ENCODE assay signal across 11 cellular contexts in genomic region chr7:133633055-133633454, GRCh38.
A peak's percentile ranks its signal among the peaks of the same experiment; 100 is the strongest.
DNase-seq lines count a peak whose midpoint lies in the region; TF ChIP-seq lines count a peak whose summit lies in the region.
"Had no signal": no experiment of that assay in that cellular context is flagged by ENCODE, and none has a peak within 500 bp of the region (broad histone marks: within the 10 kb centered on the region; RNA-seq: fewer than 3 reads in every experiment).

No MANE protein-coding gene starts in this region.

- no peak for TF ChIP-seq POLR2A in breast epithelium (IDR thresholded peaks at IDR 0.05)

- DNase-seq in MCF 10A (ENCODE audit: unreplicated experiment) (peak; percentile 62), breast epithelium (ENCODE audit: low spot score in 2 of 2) (no peak), RPMI7951 (ENCODE audit: low read depth) (peak; percentile 13), fibroblast of lung (ENCODE audit: low read depth in 2 of 2) (peak; percentile 32 to 55), COLO829 (ENCODE audit: low spot score) (no peak), posterior cingulate gyrus (no peak), germinal center (ENCODE audit: low spot score) (no peak), mesenteric fat pad (ENCODE audit: low spot score) (no peak)
- DNase-seq: islet precursor cell, NCI-H82, nephron progenitor cell had no signal

- peaks cover 14% of the 10 kb centered on the region for H3K4me1 Mint-ChIP-seq in MCF 10A (ENCODE audit: insufficient read depth, unreplicated experiment)
- H3K4me1 Mint-ChIP-seq: nephron progenitor cell had no signal

- POLR2A ChIA-PET in MCF 10A (lab: Yijun Ruan, JAX), result interaction anchor here (0.9 to 1.5 kb wide), 4 partner anchors 11 to 221 kb away, joined by 3 read pairs; no protein-coding TSS in a partner anchor

- no peaks in the 10 kb centered on the region for H3K79me2 ChIP-seq in fibroblast of lung (ENCODE audit: control insufficient read depth, insufficient read depth, low read length)

- H3K9ac ChIP-seq in fibroblast of lung (ENCODE audit: insufficient read depth, low read length), result no peak overlapping the region

- H3K36me3 ChIP-seq in breast epithelium, result no peaks in the 10 kb centered on the region
- no peaks in the 10 kb centered on the region for H3K36me3 ChIP-seq in fibroblast of lung (ENCODE audit: control insufficient read depth, insufficient read depth, low read length)

- H3K27ac ChIP-seq in breast epithelium (no peak overlapping the region), fibroblast of lung (ENCODE audit: insufficient read depth, low read length) (no peak overlapping the region)

- H3K4me3 ChIP-seq in breast epithelium (no peak overlapping the region), fibroblast of lung (replicated peaks in 1 of 4; ENCODE audit: control extremely low read depth in 1 of 4, insufficient read depth in 1 of 4, low read depth in 3 of 4, low read length in 4 of 4) (no peak overlapping the region)

- H3K27me3 ChIP-seq in breast epithelium (no peaks in the 10 kb centered on the region), fibroblast of lung (ENCODE audit: control insufficient read depth, insufficient read depth, low read length) (no peaks in the 10 kb centered on the region)

- peaks cover 0 to 9% of the 10 kb centered on the region in 2 donors for H3K9me3 ChIP-seq in breast epithelium
- H3K9me3 ChIP-seq in fibroblast of lung (ENCODE audit: control insufficient read depth, insufficient read depth, low read depth, low read length), result no peaks in the 10 kb centered on the region

- H3K4me2 ChIP-seq in fibroblast of lung (ENCODE audit: extremely low read depth, insufficient read depth, low read length), result no peak overlapping the region

- H3K4me3 Mint-ChIP-seq in MCF 10A (ENCODE audit: unreplicated experiment), result peak overlapping the region; percentile 25
- H3K4me3 Mint-ChIP-seq: nephron progenitor cell had no signal

- no peak overlapping the region for H2AFZ ChIP-seq in fibroblast of lung (ENCODE audit: low read length)

- no peaks in the 10 kb centered on the region for H3K4me1 ChIP-seq in breast epithelium
- no peaks in the 10 kb centered on the region for H3K4me1 ChIP-seq in fibroblast of lung (ENCODE audit: control insufficient read depth, extremely low read depth, insufficient read depth, low read length)

- H3K27me3 Mint-ChIP-seq in MCF 10A (ENCODE audit: insufficient read depth, unreplicated experiment), result no peaks in the 10 kb centered on the region

- BruUV-seq in MCF 10A (replicated peaks; lab: Mats Ljungman, UMichigan), result no TSS peak

- TF ChIP-seq CTCF in MCF 10A (IDR thresholded peaks at IDR 0.05; ENCODE audit: unreplicated experiment), result no peak
- TF ChIP-seq CTCF in breast epithelium (IDR thresholded peaks at IDR 0.05), result no peak
- no peak for TF ChIP-seq CTCF in fibroblast of lung (conservative IDR thresholded peaks at IDR 0.05 in 1 of 2, IDR thresholded peaks at IDR 0.05 in 1 of 2; ENCODE audit: low read depth in 1 of 2, low read length in 2 of 2)

- no peaks in the 10 kb centered on the region for H3K9me3 Mint-ChIP-seq in MCF 10A (ENCODE audit: unreplicated experiment)
- H3K9me3 Mint-ChIP-seq: nephron progenitor cell had no signal

- H3K36me3 Mint-ChIP-seq in MCF 10A (ENCODE audit: insufficient read depth, unreplicated experiment), result peaks cover 5% of the 10 kb centered on the region

- CTCF ChIA-PET in MCF 10A (lab: Yijun Ruan, JAX), result interaction anchor here (0.6 kb wide), 1 partner anchor 55 kb away, joined by 3 read pairs; no protein-coding TSS in a partner anchor

- H3K27ac Mint-ChIP-seq in MCF 10A (ENCODE audit: low read depth, unreplicated experiment), result peak overlapping the region; percentile 42
- H3K27ac Mint-ChIP-seq: nephron progenitor cell had no signal

- H4K20me1 ChIP-seq in fibroblast of lung (ENCODE audit: control insufficient read depth, extremely low read depth, insufficient read depth, low read length), result no peaks in the 10 kb centered on the region

- intact Hi-C loops in MCF 10A (cut with micrococcal nuclease) (loop anchor here (5.0 to 10.0 kb wide), 2 partner anchors 222 to 344 kb away; no protein-coding TSS in a partner anchor), breast epithelium (cut with DNase I; ENCODE audit: low total_unique reads) (no loop called here), posterior cingulate gyrus (cut with DNase I) (no loop called here)

Comparison
In these comparisons a context has a peak if more than half of its experiments do, and no peak if none do; other contexts are left out.
1. DNase-seq: peak in MCF 10A (single experiment), RPMI7951 (single experiment) and fibroblast of lung (2 of 2); none in breast epithelium (0 of 2), COLO829 (single experiment), posterior cingulate gyrus (0 of 10), germinal center (single experiment) and mesenteric fat pad (single experiment).